9 cellular contexts compared by ENCODE assay signal in genomic region chr2:231679906-231680283, GRCh38. TPM values are rescaled to one million over a fixed set of nuclear protein-coding genes. Genes with fewer than 3 reads are reported as not detected.
DNase-seq lines count a peak whose midpoint lies in the region; ATAC-seq, FAIRE-seq and TF ChIP-seq lines count a peak whose summit lies in the region.
"Had no signal": no experiment of that assay in that cellular context is flagged by ENCODE, and none has a peak within 500 bp of the region (broad histone marks: within the 10 kb centered on the region; RNA-seq: fewer than 3 reads in every experiment).

No MANE protein-coding gene starts in this region.

- DNase-seq in GM12892 (ENCODE audit: insufficient read length) (no peak), NCI-H82 treated with DMSO at 0.1 percent for 48 hours (lab: John Stamatoyannopoulos, UW; ENCODE audit: unreplicated experiment) (peak; percentile 41), epithelial cell of prostate (ENCODE audit: low read depth, low spot score) (no peak), prostate gland (ENCODE audit: low spot score) (no peak), NCI-H2081 treated with DMSO at 0.1 percent for 48 hours (lab: John Stamatoyannopoulos, UW) (no peak)
- DNase-seq: effector memory CD8-positive, alpha-beta T cell had no signal

- no peak overlapping the region for H3K4me3 ChIP-seq in prostate gland

- H3K9me3 ChIP-seq in prostate gland, result no peaks in the 10 kb centered on the region

- no peaks in the 10 kb centered on the region for H3K27me3 ChIP-seq in prostate gland (replicated peaks; ENCODE audit: insufficient read depth)

- 65% methylated on average over 11 of the region's 11 CpGs for WGBS in prostate gland

- H3K27ac ChIP-seq in epithelial cell of prostate, result peak overlapping the region; percentile 33
- peak overlapping the region; percentile 91 to 92 for H3K27ac ChIP-seq in prostate gland

- FAIRE-seq in GM12892 (lab: Jason Lieb, UNC), result peak; percentile 58

- no peak for TF ChIP-seq POLR2A in GM12892 (IDR thresholded peaks at IDR 0.05; ENCODE audit: low read depth, low read length)
- peak; percentile 31 for TF ChIP-seq POLR2A in prostate gland (IDR thresholded peaks at IDR 0.05)

- intact Hi-C loops in prostate gland (cut with DNase I), result loop anchor here (2.0 kb wide), 1 partner anchor 27 kb away; no protein-coding TSS in a partner anchor

- ATAC-seq in GM21619 (IDR thresholded peaks at IDR 0.05; ENCODE audit: unreplicated experiment) (no peak), HG02870 (IDR thresholded peaks at IDR 0.05; ENCODE audit: unreplicated experiment) (no peak), GM19324 (IDR thresholded peaks at IDR 0.05; ENCODE audit: low FRiP score, unreplicated experiment) (no peak)
- ATAC-seq: effector memory CD8-positive, alpha-beta T cell had no signal

- TF ChIP-seq CTCF in prostate gland (IDR thresholded peaks at IDR 0.05), result no peak

- H3K4me1 ChIP-seq in prostate gland (replicated peaks), result no peaks in the 10 kb centered on the region

- no peaks in the 10 kb centered on the region for H3K36me3 ChIP-seq in prostate gland

RNA-seq across cellular contexts. Expression of gene PTMA, which starts 28.4 kb away (rescaled TPM):
- 1,875 TPM for polyA plus RNA-seq in GM12892 (2012; ENCODE audit: missing spikeins)
- 100 to 1,000 TPM; 418 to 613 TPM for total RNA-seq in prostate gland
